32 cellular contexts compared by ENCODE assay signal in the genomic region with DNA sequence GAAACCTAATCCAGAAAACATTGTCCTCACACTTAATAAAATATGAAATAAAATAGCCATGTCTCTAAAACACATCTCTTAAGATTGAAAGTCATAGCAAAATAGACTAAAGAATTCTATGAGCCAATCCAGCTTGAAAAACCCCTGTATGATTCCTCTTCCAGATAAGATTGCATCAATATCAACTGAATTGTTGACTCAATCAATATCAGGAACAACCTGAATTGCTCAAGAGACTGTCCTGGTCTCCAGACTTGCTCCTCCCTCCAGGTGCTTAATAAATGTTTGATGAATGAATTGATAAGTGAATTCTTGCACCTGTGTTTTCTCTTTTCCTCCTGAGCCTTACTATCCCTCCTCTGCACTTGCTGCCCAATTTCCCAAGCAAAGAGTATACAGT.
"Had no signal": no experiment of that assay in that cellular context is flagged by ENCODE, and none has a peak within 500 bp of the region (broad histone marks: within the 10 kb centered on the region; RNA-seq: fewer than 3 reads in every experiment).

No MANE protein-coding gene starts in this region.

- ATAC-seq: activated CD4-positive, CD25-positive, alpha-beta regulatory T cell treated with anti-CD3 and anti-CD28 coated beads, Interleukin-2, amount 50 U/mL, for 24 hours; activated CD8-positive, alpha-beta T cell treated with anti-CD3 and anti-CD28 coated beads for 36 hours; activated T-cell treated with anti-CD3 and anti-CD28 coated beads, Interleukin-2, amount 50 U/mL, for 4 hours; activated T-helper 17 cell treated with anti-CD3 and anti-CD28 coated beads, Interleukin-2, amount 50 U/mL, for 72 hours; body of pancreas; esophagus mucosa; gastrocnemius medialis; heart left ventricle; T-cell; T-helper 17 cell had no signal

- H3K4me3 Mint-ChIP-seq: activated B cell treated with CpG ODN at 0.5 μM for 24 hours; activated CD8-positive, alpha-beta T cell treated with anti-CD3 and anti-CD28 coated beads for 36 hours; activated naive CD8-positive, alpha-beta T cell; activated T-cell treated with anti-CD3 and anti-CD28 coated beads, Interleukin-2, amount 50 U/mL, for 4 hours; activated T-helper 17 cell treated with anti-CD3 and anti-CD28 coated beads, Interleukin-2, amount 50 U/mL, for 72 hours; T-cell; T-helper 17 cell; T-helper 2 cell treated with Interferon-gamma antibody and Interleukin-4, amounts not matched to agents 5 μg/mL and 100 μg/mL, for 36 hours had no signal

- H3K4me3 ChIP-seq: body of pancreas, cardiac muscle cell, colonic mucosa, gastrocnemius medialis, heart left ventricle had no signal

- H3K4me1 Mint-ChIP-seq: activated B cell treated with CpG ODN at 0.5 μM for 24 hours; activated T-helper 17 cell treated with anti-CD3 and anti-CD28 coated beads, Interleukin-2, amount 50 U/mL, for 72 hours; T-cell; T-helper 17 cell had no signal

- H3K36me3 Mint-ChIP-seq: activated naive CD8-positive, alpha-beta T cell; T-cell had no signal

- H3K27me3 ChIP-seq: body of pancreas, cardiac muscle cell, colonic mucosa, gastrocnemius medialis, heart left ventricle had no signal

- H3K4me1 ChIP-seq: body of pancreas, colonic mucosa, gastrocnemius medialis had no signal

- H3K9me3 ChIP-seq: body of pancreas, colonic mucosa, gastrocnemius medialis, heart left ventricle had no signal

- H3K36me3 ChIP-seq: cardiac muscle cell, colonic mucosa, gastrocnemius medialis had no signal

- H3K9me3 Mint-ChIP-seq: activated B cell treated with CpG ODN at 0.5 μM for 24 hours; activated CD8-positive, alpha-beta T cell treated with anti-CD3 and anti-CD28 coated beads for 36 hours; activated T-cell treated with anti-CD3 and anti-CD28 coated beads, Interleukin-2, amount 50 U/mL, for 4 hours; T-helper 2 cell treated with Interferon-gamma antibody and Interleukin-4, amounts not matched to agents 5 μg/mL and 100 μg/mL, for 36 hours had no signal

- H3K27ac ChIP-seq: body of pancreas, cardiac muscle cell, colonic mucosa, gastrocnemius medialis, heart left ventricle, WERI-Rb-1 had no signal

- H3K27ac Mint-ChIP-seq: activated B cell treated with CpG ODN at 0.5 μM for 24 hours; activated CD8-positive, alpha-beta T cell treated with anti-CD3 and anti-CD28 coated beads for 36 hours; activated naive CD8-positive, alpha-beta T cell; activated T-helper 17 cell treated with anti-CD3 and anti-CD28 coated beads, Interleukin-2, amount 50 U/mL, for 72 hours; T-cell; T-helper 17 cell; T-helper 2 cell treated with Interferon-gamma antibody and Interleukin-4, amounts not matched to agents 5 μg/mL and 100 μg/mL, for 36 hours had no signal

- DNase-seq: activated B cell treated with CpG ODN at 0.5 μM for 24 hours; activated CD4-positive, alpha-beta T cell treated with anti-CD3 and anti-CD28 coated beads for 48 hours; activated CD4-positive, alpha-beta T cell treated with anti-CD3 and anti-CD28 coated beads, Interleukin-2, amount 50 U/mL, for 1 hour; activated CD4-positive, alpha-beta T cell treated with anti-CD3 and anti-CD28 coated beads, Interleukin-2, amount 50 U/mL, for 48 hours; activated CD8-positive, alpha-beta memory T cell treated with anti-CD3 and anti-CD28 coated beads for 24 hours; activated CD8-positive, alpha-beta T cell treated with anti-CD3 and anti-CD28 coated beads for 36 hours; activated effector memory CD4-positive, alpha-beta T cell treated with Interleukin-2 at 50 U/mL for 16 hours; activated gamma-delta T cell treated with Interleukin-2 at 50 U/mL for 16 hours; activated naive CD4-positive, alpha-beta T cell treated with anti-CD3 and anti-CD28 coated beads, Interleukin-2, amount 50 U/mL, for 16 hours; activated naive CD4-positive, alpha-beta T cell treated with Interleukin-2 at 50 U/mL for 16 hours; activated T-cell treated with anti-CD3 and anti-CD28 coated beads, Interleukin-2, amount 50 U/mL, for 4 hours; amniotic stem cell; anterior cingulate cortex; body of pancreas; central memory CD4-positive, alpha-beta T cell; cerebellar nuclear complex; colonic mucosa; effector CD8-positive, alpha-beta T cell; foreskin fibroblast; gastrocnemius medialis; glutamatergic neuron; heart left ventricle; T-cell; T-helper 17 cell; T1000; WERI-Rb-1 had no signal
